ENCODE assay signal across 24 cellular contexts in genomic region chr21:18914570-18914969, GRCh38.
"Had no signal": no experiment of that assay in that cellular context is flagged by ENCODE, and none has a peak within 500 bp of the region (broad histone marks: within the 10 kb centered on the region; RNA-seq: fewer than 3 reads in every experiment).

No MANE protein-coding gene starts in this region.

- H3K4me3 ChIP-seq: K562 had no signal

- FAIRE-seq: K562 had no signal

- H3K27ac ChIP-seq: KMS-11, RWPE1 had no signal

- DNase-seq: Kasumi-1; MM.1S; NCI-H1092 treated with DMSO at 0.1 percent for 48 hours; NCI-H1436; NCI-H187; NCI-H2029; NCI-H2081 treated with DMSO at 0.1 percent for 48 hours; NCI-H2171; NCI-H226; NCI-H446; NCI-H510A; NCI-H524 treated with DMSO at 0.1 percent for 48 hours; NCI-H69; NCI-H774; NK-92 treated with Interleukin-12 subunit alpha and Interleukin-12 subunit beta, amount 100 ng/mL, for 24 hours; PC-3; SHP77; SK-N-SH; SW 1271; T-helper 1 cell had no signal

- H3K9ac ChIP-seq: KMS-11, SK-N-SH had no signal

- ATAC-seq: K562, Panc1, PC-3 had no signal

- H3K4me2 ChIP-seq: KMS-11, SK-N-SH had no signal

- H3K9me3 ChIP-seq: SK-N-SH had no signal
